Comparison of ENCODE assay signal across 8 cellular contexts in genomic region chr12:122265931-122266771, GRCh38. TPM values are rescaled to one million over a fixed set of nuclear protein-coding genes. Genes with fewer than 3 reads are reported as not detected.
DNase-seq lines count a peak whose midpoint lies in the region; ATAC-seq and TF ChIP-seq lines count a peak whose summit lies in the region.

TSS of gene VPS33A (minus strand) at chr12:122266494. CDS start at chr12:122266408, 86 bp downstream.

- TF ChIP-seq CTCF in RWPE1 (conservative IDR thresholded peaks at IDR 0.05; ENCODE audit: low read depth) (no peak), fibroblast of lung (conservative IDR thresholded peaks at IDR 0.05 in 1 of 2, IDR thresholded peaks at IDR 0.05 in 1 of 2; ENCODE audit: low read depth in 1 of 2, low read length in 2 of 2) (no peak)

- no peaks in the 10 kb centered on the region for H3K27me3 ChIP-seq in fibroblast of lung (ENCODE audit: control insufficient read depth, insufficient read depth, low read length)

- H3K27me3 Mint-ChIP-seq in activated T-helper 17 cell treated with anti-CD3 and anti-CD28 coated beads, Interleukin-2, amount 50 U/mL, for 72 hours = no peaks in the 10 kb centered on the region
- no peaks in the 10 kb centered on the region for H3K27me3 Mint-ChIP-seq in naive B cell

- no peaks in the 10 kb centered on the region for H3K9me3 ChIP-seq in fibroblast of lung (ENCODE audit: control insufficient read depth, insufficient read depth, low read depth, low read length)

- H3K4me3 ChIP-seq in fibroblast of lung (replicated peaks in 1 of 4; ENCODE audit: control extremely low read depth in 1 of 4, insufficient read depth in 1 of 4, low read depth in 3 of 4, low read length in 4 of 4) = peak within 1 kb of the TSS; percentile 70 to 99 (median 86)

- peak within 1 kb of the TSS; percentile 71 for H3K9ac ChIP-seq in fibroblast of lung (ENCODE audit: insufficient read depth, low read length)

- H4K20me1 ChIP-seq in fibroblast of lung (ENCODE audit: control insufficient read depth, extremely low read depth, insufficient read depth, low read length) = no peaks in the 10 kb centered on the region

- peaks cover 41% of the 10 kb centered on the region for H3K36me3 Mint-ChIP-seq in activated T-helper 17 cell treated with anti-CD3 and anti-CD28 coated beads, Interleukin-2, amount 50 U/mL, for 72 hours (ENCODE audit: low read depth)
- peaks cover 0 to 5% of the 10 kb centered on the region in 2 donors for H3K36me3 Mint-ChIP-seq in naive B cell
- H3K36me3 Mint-ChIP-seq in stimulated activated effector memory CD8-positive, alpha-beta T cell treated with anti-CD3 and anti-CD28 coated beads, Interleukin-12 subunit alpha, Interleukin-12 subunit beta, amount 100 ng/mL, for 72 hours = peaks cover 56% of the 10 kb centered on the region

- H3K27ac Mint-ChIP-seq in activated T-helper 17 cell treated with anti-CD3 and anti-CD28 coated beads, Interleukin-2, amount 50 U/mL, for 72 hours = peak within 1 kb of the TSS; percentile 100
- peak within 1 kb of the TSS; percentile 97 to 100 (median 98) for H3K27ac Mint-ChIP-seq in naive B cell
- H3K27ac Mint-ChIP-seq in stimulated activated effector memory CD8-positive, alpha-beta T cell treated with anti-CD3 and anti-CD28 coated beads, Interleukin-12 subunit alpha, Interleukin-12 subunit beta, amount 100 ng/mL, for 72 hours = peak within 1 kb of the TSS; percentile 100

- H3K79me2 ChIP-seq in fibroblast of lung (ENCODE audit: control insufficient read depth, insufficient read depth, low read length) = peaks cover 10% of the 10 kb centered on the region

- peak; percentile 90 for ATAC-seq in activated T-helper 17 cell treated with anti-CD3 and anti-CD28 coated beads, Interleukin-2, amount 50 U/mL, for 72 hours (replicated peaks)
- peak; percentile 83 to 84 for ATAC-seq in naive B cell (ENCODE audit: low read depth in 2 of 2)
- ATAC-seq in stimulated activated effector memory CD8-positive, alpha-beta T cell treated with anti-CD3 and anti-CD28 coated beads, Interleukin-12 subunit alpha, Interleukin-12 subunit beta, amount 100 ng/mL, for 72 hours = peak; percentile 94

- peak; percentile 98 for DNase-seq in EH (ENCODE audit: low read depth)
- peak; percentile 97 for DNase-seq in H4 (ENCODE audit: low spot score)
- DNase-seq in LoVo (ENCODE audit: low spot score) = peak; percentile 99
- peak; percentile 95 for DNase-seq in RWPE1 (ENCODE audit: low spot score)
- DNase-seq in fibroblast of lung (ENCODE audit: low read depth in 2 of 2) = peak; percentile 98 to 99
- peak; percentile 90 for DNase-seq in naive B cell
- DNase-seq in stimulated activated effector memory CD8-positive, alpha-beta T cell treated with anti-CD3 and anti-CD28 coated beads, Interleukin-12 subunit alpha, Interleukin-12 subunit beta, amount 100 ng/mL, for 72 hours (ENCODE audit: low spot score in 2 of 2) = peak; percentile 90 to 98

- peak within 1 kb of the TSS; percentile 92 for H3K4me2 ChIP-seq in fibroblast of lung (ENCODE audit: extremely low read depth, insufficient read depth, low read length)

- H3K4me3 Mint-ChIP-seq in activated T-helper 17 cell treated with anti-CD3 and anti-CD28 coated beads, Interleukin-2, amount 50 U/mL, for 72 hours = peak within 1 kb of the TSS; percentile 96
- peak within 1 kb of the TSS; percentile 90 to 99 (median 95) for H3K4me3 Mint-ChIP-seq in naive B cell
- H3K4me3 Mint-ChIP-seq in stimulated activated effector memory CD8-positive, alpha-beta T cell treated with anti-CD3 and anti-CD28 coated beads, Interleukin-12 subunit alpha, Interleukin-12 subunit beta, amount 100 ng/mL, for 72 hours = peak within 1 kb of the TSS; percentile 95

- peaks cover 2% of the 10 kb centered on the region for H3K4me1 ChIP-seq in fibroblast of lung (ENCODE audit: control insufficient read depth, extremely low read depth, insufficient read depth, low read length)

- POLR2A ChIA-PET in RWPE1 (lab: Yijun Ruan, JAX; ENCODE audit: low non-redundant PET) = interaction anchor here (0.9 kb wide), 1 partner anchor 15 kb away, joined by 4 read pairs; no protein-coding TSS in a partner anchor

- no peaks in the 10 kb centered on the region for H3K36me3 ChIP-seq in fibroblast of lung (ENCODE audit: control insufficient read depth, insufficient read depth, low read length)

- H2AFZ ChIP-seq in fibroblast of lung (ENCODE audit: low read length) = peak within 1 kb of the TSS; percentile 92

- H3K27ac ChIP-seq in RWPE1 (peak within 1 kb of the TSS; percentile 87), fibroblast of lung (ENCODE audit: insufficient read depth, low read length) (peak within 1 kb of the TSS; percentile 62)

- no peaks in the 10 kb centered on the region for H3K9me3 Mint-ChIP-seq in activated T-helper 17 cell treated with anti-CD3 and anti-CD28 coated beads, Interleukin-2, amount 50 U/mL, for 72 hours
- H3K9me3 Mint-ChIP-seq in naive B cell = peaks cover 0 to 3% (median 0%) of the 10 kb centered on the region in 7 donors
- no peaks in the 10 kb centered on the region for H3K9me3 Mint-ChIP-seq in stimulated activated effector memory CD8-positive, alpha-beta T cell treated with anti-CD3 and anti-CD28 coated beads, Interleukin-12 subunit alpha, Interleukin-12 subunit beta, amount 100 ng/mL, for 72 hours

- CTCF ChIA-PET in RWPE1 (lab: Yijun Ruan, JAX) = interaction anchor here (0.6 kb wide), 2 partner anchors 138 to 234 kb away, joined by 3 to 5 read pairs; no protein-coding TSS in a partner anchor

- peaks cover 5% of the 10 kb centered on the region for H3K4me1 Mint-ChIP-seq in activated T-helper 17 cell treated with anti-CD3 and anti-CD28 coated beads, Interleukin-2, amount 50 U/mL, for 72 hours
- peaks cover 9 to 31% (median 19%) of the 10 kb centered on the region in 3 donors for H3K4me1 Mint-ChIP-seq in naive B cell
- peaks cover 18% of the 10 kb centered on the region for H3K4me1 Mint-ChIP-seq in stimulated activated effector memory CD8-positive, alpha-beta T cell treated with anti-CD3 and anti-CD28 coated beads, Interleukin-12 subunit alpha, Interleukin-12 subunit beta, amount 100 ng/mL, for 72 hours

RNA-seq across cellular contexts. Expression of gene VPS33A, which starts in this region (rescaled TPM):
- 15.6 and 16.8 TPM in 2 replicates for total RNA-seq in H4 (2014; rRNA removed; shearing (Covaris generic))
- total RNA-seq in activated T-helper 17 cell treated with anti-CD3 and anti-CD28 coated beads, Interleukin-2, amount 50 U/mL, for 72 hours = 10 to 100 TPM; 21.3 to 37.1 TPM
- 18.2 and 22.3 TPM in 2 replicates for total RNA-seq in fibroblast of lung
- polyA plus RNA-seq in fibroblast of lung (15.4 and 17.2 TPM in 2 replicates), naive B cell (ENCODE audit: low read depth in 6 of 6) (10 to 100 TPM; 20.9 to 37.1 (median 23.9) TPM)
- 12.3 and 18.4 TPM in 2 replicates for polyA plus RNA-seq in fibroblast of lung (2012)
- 7.4 and 8.6 TPM in 2 replicates for polyA minus RNA-seq in fibroblast of lung (ENCODE audit: low replicate concordance)

Comparison
In these comparisons a context has a peak if more than half of its experiments do, and no peak if none do; other contexts are left out.
1. Peak in every context shown above with its lines: DNase-seq, ATAC-seq, H3K4me3 ChIP-seq and H3K27ac ChIP-seq.